Comparison of ENCODE assay signal across 26 cellular contexts in genomic region chr5:107043665-107044064, GRCh38.
"Had no signal": no experiment of that assay in that cellular context is flagged by ENCODE, and none has a peak within 500 bp of the region (broad histone marks: within the 10 kb centered on the region; RNA-seq: fewer than 3 reads in every experiment).

No MANE protein-coding gene starts in this region.

- H3K4me1 ChIP-seq: stomach, testis, thyroid gland, tibial artery, tibial nerve, transverse colon, upper lobe of left lung, upper lobe of right lung, uterus, vagina had no signal

- H3K9me3 ChIP-seq: stomach, suprapubic skin, testis, thoracic aorta, thyroid gland, tibial artery, tibial nerve, transverse colon, upper lobe of left lung, upper lobe of right lung, uterus, vagina had no signal

- FAIRE-seq: urothelium cell line had no signal

- ATAC-seq: stimulated activated effector memory CD8-positive, alpha-beta T cell treated with anti-CD3 and anti-CD28 coated beads, Interleukin-12 subunit alpha, Interleukin-12 subunit beta, amount 100 ng/mL, for 72 hours; stimulated activated naive B cell treated with anti-CD40 and anti-IgM and Interleukin-4, amounts not matched to agents 10 μg/mL and 1 μg/mL and 100 μg/mL, for 72 hours; stimulated activated naive CD8-positive, alpha-beta T cell treated with anti-CD3 and anti-CD28 coated beads, Interleukin-15, amount 100 ng/mL, for 72 hours; stimulated activated naive CD8-positive, alpha-beta T cell treated with anti-CD3 and anti-CD28 coated beads, Interleukin-15, Interleukin-2, amounts not matched to agents 100 U/mL and 50 U/mL, for 24 hours; upper lobe of right lung had no signal

- H3K27ac ChIP-seq: stomach, suprapubic skin, testis, thoracic aorta, thyroid gland, tibial artery, tibial nerve, transverse colon, upper lobe of left lung, upper lobe of right lung, uterus, vagina had no signal

- DNase-seq: stimulated activated CD4-positive, alpha-beta T cell treated with anti-CD3 and anti-CD28 coated beads, Interleukin-2, amount 100 ng/mL, for 48 hours; stimulated activated CD4-positive, alpha-beta T cell treated with anti-CD3 and anti-CD28 coated beads, Interleukin-4, amount 100 ng/mL, for 1 hour; stimulated activated CD4-positive, alpha-beta T cell treated with anti-CD3 and anti-CD28 coated beads, Interleukin-4, amount 100 ng/mL, for 24 hours; stimulated activated CD4-positive, alpha-beta T cell treated with anti-CD3 and anti-CD28 coated beads, Interleukin-4, amount 100 ng/mL, for 4 hours; stimulated activated CD8-positive, alpha-beta memory T cell treated with anti-CD3 and anti-CD28 coated beads, Interleukin-4, amount 100 ng/mL, for 48 hours; stimulated activated naive B cell treated with anti-CD40 and anti-IgM and Interleukin-4, amounts not matched to agents 10 μg/mL and 1 μg/mL and 100 μg/mL, for 72 hours; stimulated activated naive CD4-positive, alpha-beta T cell; stimulated activated naive CD4-positive, alpha-beta T cell treated with Interleukin-2 at 50 U/mL for 16 hours; stimulated activated naive CD8-positive, alpha-beta T cell treated with anti-CD3 and anti-CD28 coated beads, Interleukin-15, amount 100 ng/mL, for 72 hours; stimulated activated naive CD8-positive, alpha-beta T cell treated with anti-CD3 and anti-CD28 coated beads, Interleukin-15, Interleukin-2, amounts not matched to agents 100 U/mL and 50 U/mL, for 24 hours; stomach; substantia nigra; testis; thyroid gland; tibial artery; transverse colon; trophoblast cell; upper lobe of left lung; upper lobe of right lung; uterus had no signal

- H3K36me3 ChIP-seq: stomach, suprapubic skin, thoracic aorta, thyroid gland, tibial artery, tibial nerve, transverse colon, upper lobe of left lung, upper lobe of right lung, uterus, vagina had no signal

- H3K27me3 ChIP-seq: stomach, suprapubic skin, testis, thyroid gland, tibial artery, tibial nerve, transverse colon, upper lobe of left lung, upper lobe of right lung, uterus, vagina had no signal

- H3K4me3 ChIP-seq: stomach, suprapubic skin, testis, thoracic aorta, thyroid gland, tibial artery, tibial nerve, transverse colon, upper lobe of left lung, upper lobe of right lung, uterus, vagina had no signal
